In the genomic region with DNA sequence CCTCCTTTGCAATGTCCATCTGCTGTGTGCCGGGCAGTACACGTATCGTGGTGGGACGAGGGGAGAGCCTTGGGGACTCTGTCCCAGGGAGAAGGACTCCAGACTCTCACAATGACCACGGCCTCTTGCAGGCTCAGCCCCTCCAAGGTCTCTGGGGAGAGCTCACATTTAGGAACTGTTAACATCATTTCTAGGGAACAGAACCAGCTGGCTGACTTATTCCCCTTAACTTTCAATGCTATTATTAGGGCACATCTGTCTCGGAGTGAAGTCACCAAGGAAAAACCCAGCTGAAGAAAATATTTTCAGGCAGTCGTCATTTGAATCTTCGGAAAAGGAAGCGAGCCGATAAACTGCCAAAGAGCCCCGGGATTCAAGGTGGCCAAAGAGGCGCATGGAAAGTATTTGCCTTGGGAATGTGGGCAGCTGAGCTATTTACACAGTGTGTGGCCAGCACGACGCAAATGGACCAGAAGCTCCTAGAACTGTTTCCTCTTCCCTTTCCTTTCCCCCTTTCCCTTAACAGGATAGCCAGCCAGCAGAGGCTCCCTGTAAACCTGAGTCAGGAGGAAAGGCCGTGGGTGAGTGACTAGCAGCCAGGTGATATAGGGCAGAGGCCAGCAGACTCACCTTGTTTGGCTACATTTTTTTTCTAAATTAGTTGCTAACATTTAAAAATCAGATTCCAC, we compare ENCODE assay signal across 8 cellular contexts.
DNase-seq lines count a peak whose midpoint lies in the region; ATAC-seq and TF ChIP-seq lines count a peak whose summit lies in the region.

No MANE protein-coding gene starts in this region.

- peaks cover 66% of the 10 kb centered on the region for H3K4me1 ChIP-seq in Karpas-422 (ENCODE audit: low read length)

- H2AFZ ChIP-seq in Karpas-422 (ENCODE audit: low read length) = no peak overlapping the region

- no peaks in the 10 kb centered on the region for H3K9me3 ChIP-seq in Karpas-422 (ENCODE audit: low read length)

- H3K4me1 Mint-ChIP-seq in effector memory CD8-positive, alpha-beta T cell (ENCODE audit: low read depth in 2 of 2) = peaks cover 72 to 87% of the 10 kb centered on the region in 2 donors
- H3K4me1 Mint-ChIP-seq in naive B cell = peaks cover 51 to 91% (median 84%) of the 10 kb centered on the region in 3 donors

- peak overlapping the region; percentile 62 for H3K4me2 ChIP-seq in Karpas-422 (ENCODE audit: low read depth, low read length, poor library complexity, severe bottlenecking)

- H3K9me2 ChIP-seq in Karpas-422 (replicated peaks; ENCODE audit: insufficient read depth, low read length) = no peaks in the 10 kb centered on the region

- peak overlapping the region; percentile 76 to 79 for H3K4me3 Mint-ChIP-seq in effector memory CD8-positive, alpha-beta T cell
- H3K4me3 Mint-ChIP-seq in naive B cell = peak overlapping the region in 4 of 8 donors; percentile 20 to 86 (median 77)

- peaks cover 69% of the 10 kb centered on the region for H3K79me2 ChIP-seq in Karpas-422 (ENCODE audit: low read length)

- no peaks in the 10 kb centered on the region for H3K27me3 ChIP-seq in Karpas-422 (ENCODE audit: low read length)

- DNase-seq in A172 (ENCODE audit: low spot score) (peak; percentile 53), Karpas-422 (no peak), naive B cell (no peak), GM20000 (ENCODE audit: low spot score) (no peak), glomerular visceral epithelial cell (ENCODE audit: extremely low spot score) (no peak), D341Med (ENCODE audit: low spot score) (no peak)
- DNase-seq in effector memory CD8-positive, alpha-beta T cell = no peak

- ATAC-seq in effector memory CD8-positive, alpha-beta T cell (replicated peaks) = no peak
- ATAC-seq in naive B cell (ENCODE audit: low read depth in 2 of 2) = no peak
- ATAC-seq in HG02642 (IDR thresholded peaks at IDR 0.05; ENCODE audit: poor library complexity, unreplicated experiment) = no peak

- no peaks in the 10 kb centered on the region; the same call in 1 of the 2 replicates for H4K20me1 ChIP-seq in Karpas-422 (ENCODE audit: insufficient read depth, low read depth, low read length)

- peaks cover 19% of the 10 kb centered on the region for H3K36me3 ChIP-seq in Karpas-422 (ENCODE audit: insufficient read depth, low read length)

- H3K27ac Mint-ChIP-seq in effector memory CD8-positive, alpha-beta T cell = peak overlapping the region; percentile 96 to 99
- H3K27ac Mint-ChIP-seq in naive B cell = peak overlapping the region in 5 of 6 donors; percentile 81 to 99 (median 98)

- H3K36me3 Mint-ChIP-seq in effector memory CD8-positive, alpha-beta T cell (ENCODE audit: insufficient read depth) = peaks cover 43% of the 10 kb centered on the region
- peaks cover 0 to 7% of the 10 kb centered on the region in 2 donors for H3K36me3 Mint-ChIP-seq in naive B cell

- no peak overlapping the region for H3K27ac ChIP-seq in Karpas-422 (ENCODE audit: low read length)

- H3K27me3 Mint-ChIP-seq in effector memory CD8-positive, alpha-beta T cell = no peaks in the 10 kb centered on the region
- no peaks in the 10 kb centered on the region for H3K27me3 Mint-ChIP-seq in naive B cell

- H3K4me3 ChIP-seq in Karpas-422 (ENCODE audit: low read length) = peak overlapping the region; percentile 33

- H3K9me3 Mint-ChIP-seq in effector memory CD8-positive, alpha-beta T cell = no peaks in the 10 kb centered on the region
- no peaks in the 10 kb centered on the region for H3K9me3 Mint-ChIP-seq in naive B cell

- peak overlapping the region; percentile 75 for H3K9ac ChIP-seq in Karpas-422 (ENCODE audit: low read length)

- TF ChIP-seq CTCF in GM20000 (IDR thresholded peaks at IDR 0.05; ENCODE audit: extremely low read depth, missing control alignments) = no peak
